ENCODE assay signal across 16 cellular contexts in genomic region chr12:55789893-55790292, GRCh38. TPM values are rescaled to one million over a fixed set of nuclear protein-coding genes. Genes with fewer than 3 reads are reported as not detected.
DNase-seq lines count a peak whose midpoint lies in the region; ATAC-seq, FAIRE-seq and TF ChIP-seq lines count a peak whose summit lies in the region.
"Had no signal": no experiment of that assay in that cellular context is flagged by ENCODE, and none has a peak within 500 bp of the region (broad histone marks: within the 10 kb centered on the region; RNA-seq: fewer than 3 reads in every experiment).

No MANE protein-coding gene starts in this region.

- H2AFZ ChIP-seq in K562 (ENCODE audit: low read depth, low read length), result no peak overlapping the region

- intact Hi-C loops in K562 (cut with micrococcal nuclease), result no loop called here

- in situ Hi-C loops in K562 (cut with MboI), result no loop called here

- TF ChIP-seq EP300 in A549 (IDR thresholded peaks at IDR 0.05), result no peak
- TF ChIP-seq EP300 in K562 (IDR thresholded peaks at IDR 0.05; ENCODE audit: low read length), result no peak

- DNase-seq in A549 (ENCODE audit: low read depth in 1 of 2, low spot score in 1 of 2) (no peak), K562 (ENCODE audit: extremely low read depth in 1 of 4, low spot score in 3 of 4) (no peak)
- DNase-seq: ACHN; BE2C; C1 segment of cervical spinal cord; CD4-positive, CD25-positive, alpha-beta regulatory T cell; CD8-positive, alpha-beta memory T cell; COR-L47; DMS 273 treated with DMSO at 0.1 percent for 48 hours; DMS53; DND-41; EL; GOT3; H9 had no signal

- TF ChIP-seq POLR2A in A549 (IDR thresholded peaks at IDR 0.05; ENCODE audit: low read length) (no peak), K562 (conservative IDR thresholded peaks at IDR 0.05) (no peak)

- H3K27ac ChIP-seq in A549, result no peak overlapping the region
- H3K27ac ChIP-seq in K562 (ENCODE audit: extremely low read depth, low read depth, low read length), result no peak overlapping the region

- ATAC-seq in A549 (no peak), K562 (no peak), HG02623 (IDR thresholded peaks at IDR 0.05; ENCODE audit: unreplicated experiment) (no peak)
- ATAC-seq: GM12878 had no signal

- no peak overlapping the region for H3K4me2 ChIP-seq in A549
- no peak overlapping the region for H3K4me2 ChIP-seq in K562 (ENCODE audit: insufficient read depth, low read length)

- no peaks in the 10 kb centered on the region for H4K20me1 ChIP-seq in K562 (replicated peaks; ENCODE audit: control insufficient read depth, insufficient read depth, low read length)

- FAIRE-seq in A549 (lab: Jason Lieb, UNC) (no peak), K562 (lab: Jason Lieb, UNC) (no peak)
- FAIRE-seq: GM12878 had no signal

- 94% methylated on average over 4 of the region's 4 CpGs for WGBS in A549 (ENCODE audit: missing lambda C conversion rate)
- WGBS in K562 (ENCODE audit: insufficient coverage, low coverage, missing lambda C conversion rate), result 74% methylated on average over 2 of the region's 4 CpGs

- TF ChIP-seq RAD21 in A549 (conservative IDR thresholded peaks at IDR 0.05 in 1 of 2, IDR thresholded peaks at IDR 0.05 in 1 of 2) (no peak), K562 (CRISPR knock-in tag; conservative IDR thresholded peaks at IDR 0.05 in 1 of 2, IDR thresholded peaks at IDR 0.05 in 1 of 2) (no peak)

- no peak overlapping the region for H3K9ac ChIP-seq in K562 (ENCODE audit: insufficient read depth in 1 of 2, low read depth in 2 of 2, low read length in 2 of 2)

- BruUV-seq in K562 (replicated peaks; lab: Mats Ljungman, UMichigan), result no TSS peak

- H3K4me3 ChIP-seq in A549 (no peak overlapping the region), K562 (no peak overlapping the region)
- H3K4me3 ChIP-seq: GM12878 had no signal

- H3K9me1 ChIP-seq in K562 (ENCODE audit: control insufficient read depth, insufficient read depth, low read length), result no peaks in the 10 kb centered on the region

- H3K4me1 ChIP-seq in A549 (no peaks in the 10 kb centered on the region), K562 (replicated peaks in 1 of 2; ENCODE audit: control insufficient read depth in 2 of 2, insufficient read depth in 2 of 2, low read length in 2 of 2) (no peaks in the 10 kb centered on the region)
- H3K4me1 ChIP-seq: BE2C had no signal

- TF ChIP-seq CTCF in A549 (IDR thresholded peaks at IDR 0.05) (no peak), K562 (IDR thresholded peaks at IDR 0.05 in 2 of 3, conservative IDR thresholded peaks at IDR 0.05 in 1 of 3; ENCODE audit: insufficient read depth in 2 of 3, low read depth in 1 of 3, low read length in 3 of 3) (no peak)

- peaks cover 5% of the 10 kb centered on the region; the same call in 1 of the 3 replicates for H3K79me2 ChIP-seq in K562 (ENCODE audit: control insufficient read depth, insufficient read depth, low read length)

- CTCF ChIA-PET in A549 (lab: Yijun Ruan, JAX), result interaction anchor here (0.6 to 1.8 kb wide), 3 partner anchors 14 to 146 kb away, joined by 3 to 10 read pairs (median 4); no protein-coding TSS in a partner anchor
- CTCF ChIA-PET in K562 (lab: Yijun Ruan, JAX; ENCODE audit: low intra/inter-chr PET ratio), result no interaction called here

- POLR2A ChIA-PET in A549 (lab: Yijun Ruan, JAX) (no interaction called here), K562 (lab: Yijun Ruan, JAX) (interaction anchor here (1.2 to 1.6 kb wide), 2 partner anchors 11 to 22 kb away, joined by 3 to 4 read pairs; no protein-coding TSS in a partner anchor)

- H3K36me3 ChIP-seq in K562 (ENCODE audit: control insufficient read depth, insufficient read depth, low read length), result peaks cover 91% of the 10 kb centered on the region

- H3K27me3 ChIP-seq in K562 (ENCODE audit: control insufficient read depth in 2 of 2, insufficient read depth in 2 of 2, low read length in 2 of 2), result no peaks in the 10 kb centered on the region
- H3K27me3 ChIP-seq: BE2C had no signal

- no peaks in the 10 kb centered on the region for H3K9me3 ChIP-seq in A549
- H3K9me3 ChIP-seq in K562 (replicated peaks; ENCODE audit: control insufficient read depth, insufficient read depth, low read depth, low read length), result no peaks in the 10 kb centered on the region
- H3K9me3 ChIP-seq: BE2C had no signal

RNA-seq across cellular contexts. Expression of gene SARNP, which starts 27.6 kb away (rescaled TPM):
- 164 and 198 TPM in 2 replicates for polyA plus RNA-seq in A549 (2011; rRNA removed)
- 58.7 and 76.4 TPM in 2 replicates for polyA plus RNA-seq in A549 (2012; cell fraction: cytosol; rRNA removed)
- 17.5 and 23.0 TPM in 2 replicates for polyA plus RNA-seq in A549 (2012; cell fraction: nucleus; rRNA removed)
- 116 to 126 TPM (median 123 TPM) in 3 replicates for polyA plus RNA-seq in A549 (2017; fragmentation: RNase III; extraction: RNeasy Plus Mini Kit Qiagen cat#74134 plus additional on column Dnase treatment)
- polyA minus RNA-seq in A549 (2011; rRNA and poly(A)+ RNA removed), result 31.3 and 37.2 TPM in 2 replicates
- total RNA-seq in K562 (2011; cell fraction: chromatin; rRNA removed; ENCODE audit: low replicate concordance), result 60.9 and 133 TPM in 2 replicates
- 37.2 and 42.0 TPM in 2 replicates for total RNA-seq in K562 (2011; cell fraction: nucleolus; rRNA removed)
- 64.7 and 91.5 TPM in 2 replicates for total RNA-seq in K562 (2011; cell fraction: nucleoplasm; rRNA removed)
- total RNA-seq in K562 (2014; rRNA removed), result 111 and 202 TPM in 2 replicates
- total RNA-seq in K562 (2014; rRNA removed; fragmentation: Illumina TruSeq; extraction: Trizol), result 174 and 193 TPM in 2 replicates
- 147 and 154 TPM in 2 replicates for total RNA-seq in K562 (2015; rRNA removed; fragmentation: Illumina TruSeq; extraction: Trizol)
- total RNA-seq in K562 (2021), result 70.1 and 77.8 TPM in 2 replicates
- 156 and 174 TPM in 2 replicates for polyA plus RNA-seq in K562 (2011; rRNA removed)
- 43.4 and 112 TPM in 2 replicates for polyA plus RNA-seq in K562 (2011; cell fraction: cytosol; rRNA removed)
- 37.7 and 65.4 TPM in 2 replicates for polyA plus RNA-seq in K562 (2011; cell fraction: nucleus; rRNA removed)
- 99.8 and 146 TPM in 2 replicates for polyA plus RNA-seq in K562 (2012)
- polyA plus RNA-seq in K562 (2014; fragmentation: Illumina TruSeq; extraction: Trizol), result 198 and 206 TPM in 2 replicates
- polyA plus RNA-seq in K562 (2014; fragmentation: Nextera tagmentation; extraction: Ambion mirVana), result 100 to 1,000 TPM; 342 to 400 TPM
- 212 and 228 TPM in 2 replicates for polyA plus RNA-seq in K562 (2014; rRNA removed)
- polyA minus RNA-seq in K562 (2011; rRNA and poly(A)+ RNA removed), result 80.6 and 102 TPM in 2 replicates
- polyA minus RNA-seq in K562 (2011; cell fraction: cytosol; rRNA and poly(A)+ RNA removed), result 16.2 and 17.3 TPM in 2 replicates
- 18.3 and 38.1 TPM in 2 replicates for polyA minus RNA-seq in K562 (2011; cell fraction: nucleus; rRNA and poly(A)+ RNA removed)

RNA-seq across cellular contexts. Expression of gene ORMDL2, which starts 27.9 kb away (rescaled TPM):
- polyA plus RNA-seq in A549 (2011; rRNA removed), result 93.6 and 138 TPM in 2 replicates
- 81.1 and 93.2 TPM in 2 replicates for polyA plus RNA-seq in A549 (2012; cell fraction: cytosol; rRNA removed)
- 36.1 and 50.3 TPM in 2 replicates for polyA plus RNA-seq in A549 (2012; cell fraction: nucleus; rRNA removed)
- polyA plus RNA-seq in A549 (2017; fragmentation: RNase III; extraction: RNeasy Plus Mini Kit Qiagen cat#74134 plus additional on column Dnase treatment), result 73.5 to 82.9 TPM (median 79.0 TPM) in 3 replicates
- 140 and 169 TPM in 2 replicates for polyA minus RNA-seq in A549 (2011; rRNA and poly(A)+ RNA removed)
- total RNA-seq in K562 (2011; cell fraction: chromatin; rRNA removed; ENCODE audit: low replicate concordance), result 43.2 and 59.0 TPM in 2 replicates
- 52.1 and 60.7 TPM in 2 replicates for total RNA-seq in K562 (2011; cell fraction: nucleolus; rRNA removed)
- 62.7 and 65.0 TPM in 2 replicates for total RNA-seq in K562 (2011; cell fraction: nucleoplasm; rRNA removed)
- 9.9 and 13.6 TPM in 2 replicates for total RNA-seq in K562 (2014; rRNA removed)
- total RNA-seq in K562 (2014; rRNA removed; fragmentation: Illumina TruSeq; extraction: Trizol), result 41.8 and 42.9 TPM in 2 replicates
- 21.6 and 23.3 TPM in 2 replicates for total RNA-seq in K562 (2015; rRNA removed; fragmentation: Illumina TruSeq; extraction: Trizol)
- 32.7 and 34.3 TPM in 2 replicates for total RNA-seq in K562 (2021)
- polyA plus RNA-seq in K562 (2011; rRNA removed), result 23.3 and 34.4 TPM in 2 replicates
- polyA plus RNA-seq in K562 (2011; cell fraction: cytosol; rRNA removed), result 33.2 and 42.6 TPM in 2 replicates
- polyA plus RNA-seq in K562 (2011; cell fraction: nucleus; rRNA removed), result 20.9 and 22.1 TPM in 2 replicates
- polyA plus RNA-seq in K562 (2012), result 37.0 and 51.4 TPM in 2 replicates
- polyA plus RNA-seq in K562 (2014; fragmentation: Illumina TruSeq; extraction: Trizol), result 35.7 and 45.2 TPM in 2 replicates
- 100 to 1,000 TPM in 1 of 2 experiments, 10 to 100 TPM in 1; 98.0 to 113 TPM for polyA plus RNA-seq in K562 (2014; fragmentation: Nextera tagmentation; extraction: Ambion mirVana)
- polyA plus RNA-seq in K562 (2014; rRNA removed), result 21.7 and 27.0 TPM in 2 replicates
- 36.5 and 42.4 TPM in 2 replicates for polyA minus RNA-seq in K562 (2011; rRNA and poly(A)+ RNA removed)
- polyA minus RNA-seq in K562 (2011; cell fraction: cytosol; rRNA and poly(A)+ RNA removed), result 10.3 and 21.0 TPM in 2 replicates
- polyA minus RNA-seq in K562 (2011; cell fraction: nucleus; rRNA and poly(A)+ RNA removed), result 15.8 and 25.9 TPM in 2 replicates

RNA-seq across cellular contexts. Expression of gene DNAJC14, which starts 39.5 kb away (rescaled TPM):
- polyA plus RNA-seq in A549 (2011; rRNA removed), result 11.9 and 23.6 TPM in 2 replicates
- 7.0 and 9.2 TPM in 2 replicates for polyA plus RNA-seq in A549 (2012; cell fraction: cytosol; rRNA removed)
- 5.0 and 10.8 TPM in 2 replicates for polyA plus RNA-seq in A549 (2012; cell fraction: nucleus; rRNA removed)
- polyA plus RNA-seq in A549 (2017; fragmentation: RNase III; extraction: RNeasy Plus Mini Kit Qiagen cat#74134 plus additional on column Dnase treatment), result 23.6 to 30.4 TPM (median 29.5 TPM) in 3 replicates
- 14.5 and 14.6 TPM in 2 replicates for polyA minus RNA-seq in A549 (2011; rRNA and poly(A)+ RNA removed)
- total RNA-seq in K562 (2011; cell fraction: chromatin; rRNA removed; ENCODE audit: low replicate concordance), result 19.9 and 22.5 TPM in 2 replicates
- 14.2 and 16.4 TPM in 2 replicates for total RNA-seq in K562 (2011; cell fraction: nucleolus; rRNA removed)
- 25.2 and 34.0 TPM in 2 replicates for total RNA-seq in K562 (2011; cell fraction: nucleoplasm; rRNA removed)
- total RNA-seq in K562 (2014; rRNA removed), result 29.8 and 38.0 TPM in 2 replicates
- total RNA-seq in K562 (2014; rRNA removed; fragmentation: Illumina TruSeq; extraction: Trizol), result 28.8 and 33.2 TPM in 2 replicates
- 37.3 and 40.9 TPM in 2 replicates for total RNA-seq in K562 (2015; rRNA removed; fragmentation: Illumina TruSeq; extraction: Trizol)
- 29.6 and 32.0 TPM in 2 replicates for total RNA-seq in K562 (2021)
- 7.3 and 10.4 TPM in 2 replicates for polyA plus RNA-seq in K562 (2011; rRNA removed)
- 12.9 and 15.5 TPM in 2 replicates for polyA plus RNA-seq in K562 (2011; cell fraction: cytosol; rRNA removed)
- polyA plus RNA-seq in K562 (2011; cell fraction: nucleus; rRNA removed), result 6.4 and 10.4 TPM in 2 replicates
- polyA plus RNA-seq in K562 (2012), result 21.6 and 26.6 TPM in 2 replicates
- polyA plus RNA-seq in K562 (2014; fragmentation: Illumina TruSeq; extraction: Trizol), result 34.2 and 41.3 TPM in 2 replicates
- polyA plus RNA-seq in K562 (2014; fragmentation: Nextera tagmentation; extraction: Ambion mirVana), result 10 to 100 TPM in 1 of 2 experiments, 1 to 10 TPM in 1; 5.5 to 18.9 TPM
- polyA plus RNA-seq in K562 (2014; rRNA removed), result 19.2 and 20.4 TPM in 2 replicates
- polyA minus RNA-seq in K562 (2011; rRNA and poly(A)+ RNA removed), result 9.0 and 9.7 TPM in 2 replicates
- 7.9 and 11.9 TPM in 2 replicates for polyA minus RNA-seq in K562 (2011; cell fraction: cytosol; rRNA and poly(A)+ RNA removed)
- 4.4 and 7.0 TPM in 2 replicates for polyA minus RNA-seq in K562 (2011; cell fraction: nucleus; rRNA and poly(A)+ RNA removed)

RNA-seq across cellular contexts. Expression of gene GDF11, which starts 47.0 kb away (rescaled TPM):
- polyA plus RNA-seq in A549 (2011; rRNA removed) (1.2 and 1.4 TPM in 2 replicates), A549 (2017; fragmentation: RNase III; extraction: RNeasy Plus Mini Kit Qiagen cat#74134 plus additional on column Dnase treatment) (2.8 to 3.6 TPM (median 3.1 TPM) in 3 replicates), K562 (2011; rRNA removed) (4.2 and 4.8 TPM in 2 replicates), K562 (2014; fragmentation: Illumina TruSeq; extraction: Trizol) (10.3 and 10.5 TPM in 2 replicates), K562 (2014; fragmentation: Nextera tagmentation; extraction: Ambion mirVana) (1 to 10 TPM; 1.4 to 1.6 TPM), K562 (2014; rRNA removed) (9.7 and 14.2 TPM in 2 replicates)
- 4.5 and 5.5 TPM in 2 replicates for polyA plus RNA-seq in A549 (2012; cell fraction: cytosol; rRNA removed)
- polyA plus RNA-seq in A549 (2012; cell fraction: nucleus; rRNA removed), result 3.1 and 4.5 TPM in 2 replicates
- polyA minus RNA-seq in A549 (2011; rRNA and poly(A)+ RNA removed), result 3.1 and 3.3 TPM in 2 replicates
- total RNA-seq in K562 (2011; cell fraction: chromatin; rRNA removed; ENCODE audit: low replicate concordance), result 9.2 and 9.9 TPM in 2 replicates
- 5.4 and 6.5 TPM in 2 replicates for total RNA-seq in K562 (2011; cell fraction: nucleolus; rRNA removed)
- 6.2 and 7.9 TPM in 2 replicates for total RNA-seq in K562 (2011; cell fraction: nucleoplasm; rRNA removed)
- total RNA-seq in K562 (2014; rRNA removed) (2.4 and 6.5 TPM in 2 replicates), K562 (2014; rRNA removed; fragmentation: Illumina TruSeq; extraction: Trizol) (4.3 and 4.7 TPM in 2 replicates), K562 (2015; rRNA removed; fragmentation: Illumina TruSeq; extraction: Trizol) (4.9 and 5.2 TPM in 2 replicates), K562 (2021) (15.7 and 19.9 TPM in 2 replicates)
- polyA plus RNA-seq in K562 (2011; cell fraction: cytosol; rRNA removed), result 4.7 and 10.2 TPM in 2 replicates
- 4.3 and 9.6 TPM in 2 replicates for polyA plus RNA-seq in K562 (2011; cell fraction: nucleus; rRNA removed)
- polyA plus RNA-seq in K562 (2012), result 11.4 and 16.1 TPM in 2 replicates
- 2.9 and 3.7 TPM in 2 replicates for polyA minus RNA-seq in K562 (2011; rRNA and poly(A)+ RNA removed)
- 5.1 and 5.4 TPM in 2 replicates for polyA minus RNA-seq in K562 (2011; cell fraction: cytosol; rRNA and poly(A)+ RNA removed)
- 2.7 and 4.2 TPM in 2 replicates for polyA minus RNA-seq in K562 (2011; cell fraction: nucleus; rRNA and poly(A)+ RNA removed)

RNA-seq across cellular contexts. Expression of gene MMP19, which starts 52.8 kb away (rescaled TPM):
- 0.06 and 0.09 TPM in 2 replicates for polyA plus RNA-seq in A549 (2011; rRNA removed)
- polyA plus RNA-seq in A549 (2012; cell fraction: cytosol; rRNA removed), result 0.12 and 0.15 TPM in 2 replicates
- polyA plus RNA-seq in A549 (2012; cell fraction: nucleus; rRNA removed), result 0.22 and 0.23 TPM in 2 replicates
- 0.09 to 0.11 TPM (median 0.09 TPM) in 3 replicates for polyA plus RNA-seq in A549 (2017; fragmentation: RNase III; extraction: RNeasy Plus Mini Kit Qiagen cat#74134 plus additional on column Dnase treatment)
- polyA minus RNA-seq in A549 (2011; rRNA and poly(A)+ RNA removed), result not detected in 2 replicates
- total RNA-seq in K562 (2011; cell fraction: chromatin; rRNA removed; ENCODE audit: low replicate concordance), result 4.1 and 10.5 TPM in 2 replicates
- 3.6 and 6.3 TPM in 2 replicates for total RNA-seq in K562 (2011; cell fraction: nucleolus; rRNA removed)
- total RNA-seq in K562 (2011; cell fraction: nucleoplasm; rRNA removed), result 4.3 and 6.6 TPM in 2 replicates
- total RNA-seq in K562 (2014; rRNA removed), result 0.29 and 0.59 TPM in 2 replicates
- total RNA-seq in K562 (2014; rRNA removed; fragmentation: Illumina TruSeq; extraction: Trizol), result 0.35 and 0.87 TPM in 2 replicates
- total RNA-seq in K562 (2015; rRNA removed; fragmentation: Illumina TruSeq; extraction: Trizol), result 0.14 and 0.30 TPM in 2 replicates
- 1.1 and 1.3 TPM in 2 replicates for total RNA-seq in K562 (2021)
- 1.3 and 1.6 TPM in 2 replicates for polyA plus RNA-seq in K562 (2011; rRNA removed)
- polyA plus RNA-seq in K562 (2011; cell fraction: cytosol; rRNA removed), result 1.3 TPM in 2 replicates
- polyA plus RNA-seq in K562 (2011; cell fraction: nucleus; rRNA removed), result 4.6 and 8.1 TPM in 2 replicates
- 1.3 and 4.0 TPM in 2 replicates for polyA plus RNA-seq in K562 (2012)
- polyA plus RNA-seq in K562 (2014; fragmentation: Illumina TruSeq; extraction: Trizol), result 0.89 and 1.00 TPM in 2 replicates
- under 1 TPM; 0.25 to 0.56 TPM for polyA plus RNA-seq in K562 (2014; fragmentation: Nextera tagmentation; extraction: Ambion mirVana)
- polyA plus RNA-seq in K562 (2014; rRNA removed), result 0.47 and 0.66 TPM in 2 replicates
- polyA minus RNA-seq in K562 (2011; rRNA and poly(A)+ RNA removed), result 0.33 and 0.67 TPM in 2 replicates
- polyA minus RNA-seq in K562 (2011; cell fraction: cytosol; rRNA and poly(A)+ RNA removed), result 0.57 TPM in 1 of 2 replicates, not detected in the other
- 1.4 and 1.8 TPM in 2 replicates for polyA minus RNA-seq in K562 (2011; cell fraction: nucleus; rRNA and poly(A)+ RNA removed)
- total RNA-seq: CD4-positive, CD25-positive, alpha-beta regulatory T cell; GM12878 had no signal
- polyA plus RNA-seq: CD4-positive, CD25-positive, alpha-beta regulatory T cell; CD8-positive, alpha-beta memory T cell had no signal

Comparison
In these comparisons a context has a peak if more than half of its experiments do, and no peak if none do; other contexts are left out.
1. Of the 35 proteins assayed by ChIP-seq in both K562 and A549: peak only in K562: none; only in A549: none; in both: MAFK; in neither: 34.